24 cellular contexts compared by ENCODE assay signal in the genomic region with DNA sequence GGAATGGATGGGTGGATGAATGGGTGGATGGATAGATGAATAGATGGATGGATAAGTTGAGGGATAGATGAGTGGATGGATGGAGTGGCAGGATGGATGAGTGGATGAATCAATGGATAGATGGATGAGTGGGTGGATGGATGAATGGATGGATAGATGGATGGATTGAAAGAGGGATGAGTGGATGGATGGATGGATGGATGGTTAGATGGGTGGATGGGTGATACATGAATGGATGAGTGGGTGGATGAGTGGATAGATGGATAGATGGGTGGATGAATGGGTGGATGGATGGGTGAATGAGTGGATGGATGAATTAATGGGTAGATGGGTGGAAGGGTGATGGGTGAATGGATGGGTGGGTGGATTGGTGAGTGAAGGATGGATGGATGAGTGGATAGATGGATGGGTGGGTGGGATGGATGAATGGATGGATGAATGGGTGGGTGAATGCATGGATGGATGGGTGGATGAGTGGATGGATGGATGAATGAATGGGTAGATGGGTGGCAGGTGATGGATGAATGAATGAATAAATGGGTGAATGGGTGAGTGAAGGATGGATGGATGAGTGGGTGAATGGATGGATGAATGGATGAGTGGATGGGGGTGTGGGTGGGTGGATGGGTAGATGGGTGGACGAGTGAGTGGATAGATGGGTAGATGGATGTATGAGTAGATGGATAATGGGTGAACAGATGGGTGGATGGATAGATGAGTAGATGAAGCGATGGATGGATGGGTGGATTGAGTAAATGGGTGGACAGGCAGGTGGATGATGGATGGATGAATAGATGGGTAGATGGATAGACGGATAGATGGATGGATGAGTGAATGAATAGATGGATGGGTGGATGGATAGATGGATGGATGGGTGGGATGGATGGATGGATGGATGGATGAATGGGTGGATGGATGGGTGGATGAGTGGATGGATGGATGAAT. TPM values are rescaled to one million over a fixed set of nuclear protein-coding genes. Genes with fewer than 3 reads are reported as not detected.
DNase-seq lines count a peak whose midpoint lies in the region; TF ChIP-seq lines count a peak whose summit lies in the region.
"Had no signal": no experiment of that assay in that cellular context is flagged by ENCODE, and none has a peak within 500 bp of the region (broad histone marks: within the 10 kb centered on the region; RNA-seq: fewer than 3 reads in every experiment).

No MANE protein-coding gene starts in this region.

- H3K4me1 Mint-ChIP-seq in neural progenitor cell: peaks cover 14% of the 10 kb centered on the region

- H3K36me3 ChIP-seq in BLaER1 treated with 17β-estradiol and CSF1 and Interleukin-3, amounts not matched to agents 10 nM and 100 nM: peaks cover 81 to 86% (median 85%) of the 10 kb centered on the region in 11 experiments
- H3K36me3 ChIP-seq in KOPT-K1 (ENCODE audit: insufficient read depth, low read length) (peaks cover 99% of the 10 kb centered on the region), neural progenitor cell (no peaks in the 10 kb centered on the region)

- no peak for DNase-seq in epithelial cell of prostate (ENCODE audit: low read depth, low spot score)
- no peak for DNase-seq in neural progenitor cell (ENCODE audit: low spot score)
- DNase-seq in SHP77 treated with DMSO at 0.1 percent for 48 hours (lab: John Stamatoyannopoulos, UW): no peak
- DNase-seq: Caco-2; CD8-positive, alpha-beta T cell; EL; GDM1; KBM-7; MM.1S; NCI-H1048; NCI-H1417; NCI-H1694; NCI-H2081; NCI-H2171; NCI-H226; NCI-H510A; NCI-H69; SIG-M5 had no signal

- H3K27me3 ChIP-seq in BLaER1 treated with 17β-estradiol and CSF1 and Interleukin-3, amounts not matched to agents 10 nM and 100 nM: no peaks in the 10 kb centered on the region
- H3K27me3 ChIP-seq in neural progenitor cell: no peaks in the 10 kb centered on the region

- peaks cover 83 to 99% (median 92%) of the 10 kb centered on the region in 10 experiments for H3K4me1 ChIP-seq in BLaER1 treated with 17β-estradiol and CSF1 and Interleukin-3, amounts not matched to agents 10 nM and 100 nM
- H3K4me1 ChIP-seq in neural progenitor cell: peaks cover 3% of the 10 kb centered on the region
- H3K4me1 ChIP-seq: Caco-2 had no signal

- H3K27me3 Mint-ChIP-seq in neural progenitor cell (ENCODE audit: insufficient read depth, low read depth): peaks cover 15% of the 10 kb centered on the region

- H3K36me3 Mint-ChIP-seq in neural progenitor cell: peaks cover 3% of the 10 kb centered on the region
- H3K36me3 Mint-ChIP-seq: CD8-positive, alpha-beta T cell had no signal

- no peak overlapping the region for H2AFZ ChIP-seq in neural progenitor cell (replicated peaks)

- H3K27ac Mint-ChIP-seq in neural progenitor cell: no peak overlapping the region
- H3K27ac Mint-ChIP-seq: CD8-positive, alpha-beta T cell had no signal

- no peak overlapping the region for H3K4me3 ChIP-seq in BLaER1 treated with 17β-estradiol and CSF1 and Interleukin-3, amounts not matched to agents 10 nM and 100 nM
- no peak overlapping the region for H3K4me3 ChIP-seq in neural progenitor cell
- H3K4me3 ChIP-seq: GM12878, SK-N-MC had no signal

- peak overlapping the region in 8 of 11 experiments; percentile 32 to 97 (median 62); a peak in 14 of 22 replicates for H3K27ac ChIP-seq in BLaER1 treated with 17β-estradiol and CSF1 and Interleukin-3, amounts not matched to agents 10 nM and 100 nM
- H3K27ac ChIP-seq in KOPT-K1 (ENCODE audit: low read depth, low read length, poor library complexity, severe bottlenecking): peak overlapping the region; percentile 99
- H3K27ac ChIP-seq in epithelial cell of prostate: peak overlapping the region; percentile 95
- no peak overlapping the region for H3K27ac ChIP-seq in neural progenitor cell
- H3K27ac ChIP-seq: SK-N-MC had no signal

- no peaks in the 10 kb centered on the region for H3F3A ChIP-seq in neural progenitor cell (ENCODE audit: low read depth)

- TF ChIP-seq CTCF in neural progenitor cell (IDR thresholded peaks at IDR 0.05): no peak

- peak overlapping the region in 10 of 11 experiments; percentile 12 to 84 (median 45); a peak in 18 of 22 replicates for H3K4me2 ChIP-seq in BLaER1 treated with 17β-estradiol and CSF1 and Interleukin-3, amounts not matched to agents 10 nM and 100 nM
- no peak overlapping the region for H3K4me2 ChIP-seq in neural progenitor cell

- H3K4me3 Mint-ChIP-seq in neural progenitor cell: no peak overlapping the region
- H3K4me3 Mint-ChIP-seq: CD8-positive, alpha-beta T cell had no signal

- no peaks in the 10 kb centered on the region for H3K79me2 ChIP-seq in neural progenitor cell (ENCODE audit: low read depth)

- no peak overlapping the region for H3K9ac ChIP-seq in BLaER1 treated with 17β-estradiol and CSF1 and Interleukin-3, amounts not matched to agents 10 nM and 100 nM
- no peak overlapping the region for H3K9ac ChIP-seq in neural progenitor cell

- H3K9me3 ChIP-seq in BLaER1 treated with 17β-estradiol and CSF1 and Interleukin-3, amounts not matched to agents 10 nM and 100 nM (replicated peaks in 1 of 11): peaks cover 0 to 52% (median 30%) of the 10 kb centered on the region in 11 experiments; a peak in 16 of 22 replicates
- H3K9me3 ChIP-seq in KOPT-K1 (ENCODE audit: insufficient read depth, low read length, poor library complexity, severe bottlenecking): no peaks in the 10 kb centered on the region
- no peaks in the 10 kb centered on the region for H3K9me3 ChIP-seq in neural progenitor cell (ENCODE audit: low read depth)
- H3K9me3 ChIP-seq: Caco-2 had no signal

- H3K9me3 Mint-ChIP-seq in neural progenitor cell: peaks cover 2% of the 10 kb centered on the region
- H3K9me3 Mint-ChIP-seq: CD8-positive, alpha-beta T cell had no signal

- peaks cover 0 to 14% (median 0%) of the 10 kb centered on the region in 11 experiments; a peak in 4 of 22 replicates for H4K20me1 ChIP-seq in BLaER1 treated with 17β-estradiol and CSF1 and Interleukin-3, amounts not matched to agents 10 nM and 100 nM
- H4K20me1 ChIP-seq in neural progenitor cell (ENCODE audit: low read depth): no peaks in the 10 kb centered on the region

RNA-seq across cellular contexts. Expression of gene GNA15, which starts 17.7 kb away (rescaled TPM):
- total RNA-seq in neural progenitor cell (ENCODE audit: low replicate concordance): not detected in 2 replicates
- total RNA-seq: Caco-2, OCI-LY7 had no signal

RNA-seq across cellular contexts. Expression of gene S1PR4, which starts 25.0 kb away (rescaled TPM):
- total RNA-seq in neural progenitor cell (ENCODE audit: low replicate concordance): not detected in 2 replicates
- total RNA-seq: Caco-2, HT-29 had no signal

RNA-seq across cellular contexts. Expression of gene NCLN, which starts 32.2 kb away (rescaled TPM):
- 12.2 and 50.8 TPM in 2 replicates for total RNA-seq in neural progenitor cell (ENCODE audit: low replicate concordance)

RNA-seq across cellular contexts. Expression of gene GNA11, which starts 59.4 kb away (rescaled TPM):
- 12.4 and 19.5 TPM in 2 replicates for total RNA-seq in neural progenitor cell (ENCODE audit: low replicate concordance)
